Comparison of ENCODE assay signal across 20 cellular contexts in genomic region chr5:77768978-77769377, GRCh38. TPM values are rescaled to one million over a fixed set of nuclear protein-coding genes. Genes with fewer than 3 reads are reported as not detected.
DNase-seq lines count a peak whose midpoint lies in the region; ATAC-seq, FAIRE-seq and TF ChIP-seq lines count a peak whose summit lies in the region.
"Had no signal": no experiment of that assay in that cellular context is flagged by ENCODE, and none has a peak within 500 bp of the region (broad histone marks: within the 10 kb centered on the region; RNA-seq: fewer than 3 reads in every experiment).

No MANE protein-coding gene starts in this region.

- peak overlapping the region; percentile 65; the same call in 1 of the 2 replicates for H3K27ac Mint-ChIP-seq in WTC11
- H3K27ac Mint-ChIP-seq in activated CD4-positive, alpha-beta memory T cell treated with anti-CD3 and anti-CD28 coated beads, Interleukin-2, amount 10 ng/mL, durations not matched to agents 7 days and 5 days: no peak overlapping the region

- no peak overlapping the region for H3K27ac ChIP-seq in AG04450 (ENCODE audit: low read depth, low read length)
- H3K27ac ChIP-seq: A549, C4-2B, RWPE1, SJCRH30 had no signal

- peaks cover 9% of the 10 kb centered on the region; the same call in 1 of the 2 replicates for H3K9me3 Mint-ChIP-seq in WTC11
- no peaks in the 10 kb centered on the region for H3K9me3 Mint-ChIP-seq in activated CD4-positive, alpha-beta memory T cell treated with anti-CD3 and anti-CD28 coated beads, Interleukin-2, amount 10 ng/mL, durations not matched to agents 7 days and 5 days
- H3K9me3 Mint-ChIP-seq: IgD-negative memory B cell had no signal

- H3K4me3 Mint-ChIP-seq in WTC11: no peak overlapping the region
- no peak overlapping the region for H3K4me3 Mint-ChIP-seq in activated CD4-positive, alpha-beta memory T cell treated with anti-CD3 and anti-CD28 coated beads, Interleukin-2, amount 10 ng/mL, durations not matched to agents 7 days and 5 days
- H3K4me3 Mint-ChIP-seq: IgD-negative memory B cell had no signal

- H3K4me1 Mint-ChIP-seq in WTC11: peaks cover 47% of the 10 kb centered on the region
- peaks cover 27% of the 10 kb centered on the region for H3K4me1 Mint-ChIP-seq in activated CD4-positive, alpha-beta memory T cell treated with anti-CD3 and anti-CD28 coated beads, Interleukin-2, amount 10 ng/mL, durations not matched to agents 7 days and 5 days

- CTCF ChIA-PET in AG04450 (lab: Charles Lee): no interaction called here
- CTCF ChIA-PET in WTC11 (lab: Charles Lee): no interaction called here
- CTCF ChIA-PET in activated CD4-positive, alpha-beta memory T cell treated with anti-CD3 and anti-CD28 coated beads, Interleukin-2, amount 10 ng/mL, durations not matched to agents 7 days and 5 days (lab: Charles Lee): no interaction called here

- DNase-seq in AG04450 (ENCODE audit: low read depth, low spot score) (peak; percentile 2), GM19239 (ENCODE audit: insufficient read length, low spot score) (no peak), WTC11 (ENCODE audit: low spot score) (no peak), fibroblast of peridontal ligament (ENCODE audit: extremely low read depth) (peak; percentile 19), NCI-H146 (lab: John Stamatoyannopoulos, UW) (no peak), inferior parietal cortex (ENCODE audit: extremely low spot score) (no peak)
- DNase-seq in activated CD4-positive, alpha-beta memory T cell treated with anti-CD3 and anti-CD28 coated beads, Interleukin-2, amount 10 ng/mL, durations not matched to agents 7 days and 5 days: no peak
- DNase-seq: H7, Kasumi-1, NCI-H1417, NCI-H1930, NCI-H2171, NCI-H446 treated with DMSO at 0.1 percent for 48 hours, NCI-H774, SJCRH30 had no signal

- TF ChIP-seq CTCF in AG04450 (IDR thresholded peaks at IDR 0.05; ENCODE audit: low read depth, low read length) (no peak), WTC11 (IDR thresholded peaks at IDR 0.05) (no peak)

- H3K4me3 ChIP-seq in AG04450 (ENCODE audit: low read depth, low read length): no peak overlapping the region
- H3K4me3 ChIP-seq: A549, SJCRH30 had no signal

- no peak for ATAC-seq in WTC11
- ATAC-seq in HG02588 (IDR thresholded peaks at IDR 0.05; ENCODE audit: unreplicated experiment): no peak
- ATAC-seq: A549 had no signal

- no peaks in the 10 kb centered on the region for H3K9me3 ChIP-seq in AG04450 (ENCODE audit: control insufficient read depth, insufficient read depth, low read length)
- H3K9me3 ChIP-seq: A549 had no signal

- H3K36me3 Mint-ChIP-seq in WTC11: peaks cover 33% of the 10 kb centered on the region
- peaks cover 52% of the 10 kb centered on the region for H3K36me3 Mint-ChIP-seq in activated CD4-positive, alpha-beta memory T cell treated with anti-CD3 and anti-CD28 coated beads, Interleukin-2, amount 10 ng/mL, durations not matched to agents 7 days and 5 days (ENCODE audit: low read depth)

- POLR2A ChIA-PET in AG04450 (lab: Yijun Ruan, JAX): no interaction called here
- POLR2A ChIA-PET in WTC11 (lab: Charles Lee): no interaction called here
- POLR2A ChIA-PET in activated CD4-positive, alpha-beta memory T cell treated with anti-CD3 and anti-CD28 coated beads, Interleukin-2, amount 10 ng/mL, durations not matched to agents 7 days and 5 days (lab: Charles Lee): no interaction called here

- FAIRE-seq in GM19239 (lab: Jason Lieb, UNC): peak; percentile 31
- FAIRE-seq: A549 had no signal

- no peaks in the 10 kb centered on the region for H3K27me3 Mint-ChIP-seq in WTC11 (ENCODE audit: low read depth)
- H3K27me3 Mint-ChIP-seq in activated CD4-positive, alpha-beta memory T cell treated with anti-CD3 and anti-CD28 coated beads, Interleukin-2, amount 10 ng/mL, durations not matched to agents 7 days and 5 days: no peaks in the 10 kb centered on the region
- H3K27me3 Mint-ChIP-seq: IgD-negative memory B cell had no signal

- no peaks in the 10 kb centered on the region for H3K27me3 ChIP-seq in AG04450 (ENCODE audit: control insufficient read depth, insufficient read depth, low read length)
- H3K27me3 ChIP-seq: SJCRH30 had no signal

TF ChIP-seq in WTC11, 78 proteins besides CTCF, POLR2A, EP300 and RAD21:
- TF ChIP-seq, protein P1, sequence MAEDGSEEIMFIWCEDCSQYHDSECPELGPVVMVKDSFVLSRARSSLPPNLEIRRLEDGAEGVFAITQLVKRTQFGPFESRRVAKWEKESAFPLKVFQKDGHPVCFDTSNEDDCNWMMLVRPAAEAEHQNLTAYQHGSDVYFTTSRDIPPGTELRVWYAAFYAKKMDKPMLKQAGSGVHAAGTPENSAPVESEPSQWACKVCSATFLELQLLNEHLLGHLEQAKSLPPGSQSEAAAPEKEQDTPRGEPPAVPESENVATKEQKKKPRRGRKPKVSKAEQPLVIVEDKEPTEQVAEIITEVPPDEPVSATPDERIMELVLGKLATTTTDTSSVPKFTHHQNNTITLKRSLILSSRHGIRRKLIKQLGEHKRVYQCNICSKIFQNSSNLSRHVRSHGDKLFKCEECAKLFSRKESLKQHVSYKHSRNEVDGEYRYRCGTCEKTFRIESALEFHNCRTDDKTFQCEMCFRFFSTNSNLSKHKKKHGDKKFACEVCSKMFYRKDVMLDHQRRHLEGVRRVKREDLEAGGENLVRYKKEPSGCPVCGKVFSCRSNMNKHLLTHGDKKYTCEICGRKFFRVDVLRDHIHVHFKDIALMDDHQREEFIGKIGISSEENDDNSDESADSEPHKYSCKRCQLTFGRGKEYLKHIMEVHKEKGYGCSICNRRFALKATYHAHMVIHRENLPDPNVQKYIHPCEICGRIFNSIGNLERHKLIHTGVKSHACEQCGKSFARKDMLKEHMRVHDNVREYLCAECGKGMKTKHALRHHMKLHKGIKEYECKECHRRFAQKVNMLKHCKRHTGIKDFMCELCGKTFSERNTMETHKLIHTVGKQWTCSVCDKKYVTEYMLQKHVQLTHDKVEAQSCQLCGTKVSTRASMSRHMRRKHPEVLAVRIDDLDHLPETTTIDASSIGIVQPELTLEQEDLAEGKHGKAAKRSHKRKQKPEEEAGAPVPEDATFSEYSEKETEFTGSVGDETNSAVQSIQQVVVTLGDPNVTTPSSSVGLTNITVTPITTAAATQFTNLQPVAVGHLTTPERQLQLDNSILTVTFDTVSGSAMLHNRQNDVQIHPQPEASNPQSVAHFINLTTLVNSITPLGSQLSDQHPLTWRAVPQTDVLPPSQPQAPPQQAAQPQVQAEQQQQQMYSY (CRISPR knock-in tag; IDR thresholded peaks at IDR 0.05): no peak
- peak; percentile 57; the same call in 1 of the 2 replicates for TF ChIP-seq NFATC4 (CRISPR knock-in tag; IDR thresholded peaks at IDR 0.05)

RNA-seq across cellular contexts. Expression of gene TBCA, which starts 7.2 kb away (rescaled TPM):
- 135 and 192 TPM in 2 replicates for polyA plus RNA-seq in AG04450 (2011; rRNA removed)
- 22.7 and 27.7 TPM in 2 replicates for polyA minus RNA-seq in AG04450 (2011; rRNA and poly(A)+ RNA removed)
- 310 to 327 TPM (median 323 TPM) in 3 replicates for total RNA-seq in WTC11 (2021)
- 100 to 1,000 TPM; 168 to 178 TPM for total RNA-seq in activated CD4-positive, alpha-beta memory T cell treated with anti-CD3 and anti-CD28 coated beads, Interleukin-2, amount 10 ng/mL, durations not matched to agents 7 days and 5 days

Comparison
In these comparisons a context has a peak if more than half of its experiments do, and no peak if none do; other contexts are left out.
1. DNase-seq: peak in AG04450 (single experiment) and fibroblast of peridontal ligament (single experiment); none in GM19239 (single experiment), WTC11 (single experiment), activated CD4-positive, alpha-beta memory T cell treated with anti-CD3 and anti-CD28 coated beads, Interleukin-2, amount 10 ng/mL, durations not matched to agents 7 days and 5 days (single experiment), NCI-H146 (single experiment) and inferior parietal cortex (single experiment).